19 cellular contexts compared by ENCODE assay signal in genomic region chr3:122934251-122934650, GRCh38.
DNase-seq lines count a peak whose midpoint lies in the region; ATAC-seq, FAIRE-seq and TF ChIP-seq lines count a peak whose summit lies in the region.
"Had no signal": no experiment of that assay in that cellular context is flagged by ENCODE, and none has a peak within 500 bp of the region (broad histone marks: within the 10 kb centered on the region; RNA-seq: fewer than 3 reads in every experiment).

No MANE protein-coding gene starts in this region.

- H3K9me3 ChIP-seq in breast epithelium = no peaks in the 10 kb centered on the region
- no peaks in the 10 kb centered on the region for H3K9me3 ChIP-seq in right cardiac atrium (ENCODE audit: control insufficient read depth, low read length)
- H3K9me3 ChIP-seq: BLaER1 had no signal

- intact Hi-C loops in MCF 10A (cut with micrococcal nuclease) (loop anchor here (5.0 kb wide), 1 partner anchor 42 kb away; no protein-coding TSS in a partner anchor), breast epithelium (cut with DNase I; ENCODE audit: low total_unique reads) (loop anchor here (10.0 kb wide), 1 partner anchor 1169 kb away; no protein-coding TSS in a partner anchor), right cardiac atrium (cut with DNase I) (no loop called here)

- TF ChIP-seq CTCF in MCF 10A (IDR thresholded peaks at IDR 0.05; ENCODE audit: unreplicated experiment) = no peak
- TF ChIP-seq CTCF in breast epithelium (IDR thresholded peaks at IDR 0.05) = no peak
- no peak for TF ChIP-seq CTCF in bronchial epithelial cell (IDR thresholded peaks at IDR 0.05; ENCODE audit: insufficient read depth, low read length, severe bottlenecking)
- TF ChIP-seq CTCF in foreskin keratinocyte (conservative IDR thresholded peaks at IDR 0.05) = no peak

- H3K4me3 Mint-ChIP-seq in MCF 10A (ENCODE audit: unreplicated experiment) = no peak overlapping the region
- H3K4me3 Mint-ChIP-seq: CD14-positive monocyte; CD4-positive, alpha-beta memory T cell; HFFc6 had no signal

- DNase-seq in MCF 10A (ENCODE audit: unreplicated experiment) (peak; percentile 83), breast epithelium (ENCODE audit: low spot score in 2 of 2) (no peak), bronchial epithelial cell (ENCODE audit: low read depth) (peak; percentile 96), foreskin keratinocyte (peak; percentile 86 to 93), right cardiac atrium (no peak), NCI-H345 (lab: John Stamatoyannopoulos, UW) (no peak)
- DNase-seq: 8988T; CD4-positive, alpha-beta memory T cell; DMS153; DMS79; GF-D8; GOT3; H7; HFFc6 had no signal

- POLR2A ChIA-PET in MCF 10A (lab: Yijun Ruan, JAX) = interaction anchor here (0.7 to 2.0 kb wide), 13 partner anchors 9 to 144 kb away, joined by 3 to 10 read pairs (median 4); partner anchors contain the start of gene HSPBAP1

- WGBS in right cardiac atrium = 93% methylated on average over 1 of the region's 1 CpG

- H3K4me3 ChIP-seq in breast epithelium (no peak overlapping the region), bronchial epithelial cell (ENCODE audit: low read depth, low read length) (no peak overlapping the region), right cardiac atrium (ENCODE audit: low read length) (no peak overlapping the region)
- H3K4me3 ChIP-seq: BLaER1 had no signal

- H3K36me3 ChIP-seq in breast epithelium (no peaks in the 10 kb centered on the region), bronchial epithelial cell (ENCODE audit: control insufficient read depth, insufficient read depth, low read length) (no peaks in the 10 kb centered on the region)
- H3K36me3 ChIP-seq: BLaER1 had no signal

- H3K27ac Mint-ChIP-seq in MCF 10A (ENCODE audit: low read depth, unreplicated experiment) = peak overlapping the region; percentile 27
- H3K27ac Mint-ChIP-seq: CD4-positive, alpha-beta memory T cell; HFFc6 had no signal

- FAIRE-seq in bronchial epithelial cell (lab: Jason Lieb, UNC) = no peak
- FAIRE-seq: HTR-8/SVneo had no signal

- no TSS peak for BruUV-seq in MCF 10A (replicated peaks; lab: Mats Ljungman, UMichigan)

- no peaks in the 10 kb centered on the region for H3K36me3 Mint-ChIP-seq in MCF 10A (ENCODE audit: insufficient read depth, unreplicated experiment)
- H3K36me3 Mint-ChIP-seq: CD14-positive monocyte; CD4-positive, alpha-beta memory T cell had no signal

- H3K4me1 ChIP-seq in breast epithelium = no peaks in the 10 kb centered on the region
- peaks cover 25% of the 10 kb centered on the region for H3K4me1 ChIP-seq in foreskin keratinocyte
- H3K4me1 ChIP-seq in right cardiac atrium (ENCODE audit: control insufficient read depth, insufficient read depth, low read length) = peaks cover 2% of the 10 kb centered on the region
- H3K4me1 ChIP-seq: BLaER1 had no signal

- peak; percentile 10 for ATAC-seq in foreskin keratinocyte
- no peak for ATAC-seq in GM18511 (IDR thresholded peaks at IDR 0.05; ENCODE audit: unreplicated experiment)
- no peak for ATAC-seq in right cardiac atrium
- ATAC-seq: HCT116 had no signal

- no peaks in the 10 kb centered on the region for H3K9me3 Mint-ChIP-seq in MCF 10A (ENCODE audit: unreplicated experiment)
- H3K9me3 Mint-ChIP-seq: CD14-positive monocyte; CD4-positive, alpha-beta memory T cell; HFFc6 had no signal

- no peak for TF ChIP-seq POLR2A in breast epithelium (IDR thresholded peaks at IDR 0.05)

- CTCF ChIA-PET in MCF 10A (lab: Yijun Ruan, JAX) = interaction anchor here (0.9 to 1.2 kb wide), 2 partner anchors 9 to 94 kb away, joined by 3 read pairs; no protein-coding TSS in a partner anchor

- H3K27me3 ChIP-seq in breast epithelium (no peaks in the 10 kb centered on the region), bronchial epithelial cell (ENCODE audit: control insufficient read depth, insufficient read depth, low read length) (no peaks in the 10 kb centered on the region), foreskin keratinocyte (no peaks in the 10 kb centered on the region), right cardiac atrium (ENCODE audit: control insufficient read depth, insufficient read depth) (no peaks in the 10 kb centered on the region)
- H3K27me3 ChIP-seq: BLaER1 had no signal

- H3K27ac ChIP-seq in breast epithelium (no peak overlapping the region), foreskin keratinocyte (peak overlapping the region; percentile 78), right cardiac atrium (ENCODE audit: low read length) (no peak overlapping the region)
- H3K27ac ChIP-seq: BLaER1 had no signal

- no peaks in the 10 kb centered on the region for H3K27me3 Mint-ChIP-seq in MCF 10A (ENCODE audit: insufficient read depth, unreplicated experiment)

- H3K4me1 Mint-ChIP-seq in MCF 10A (ENCODE audit: insufficient read depth, unreplicated experiment) = peaks cover 48% of the 10 kb centered on the region
- H3K4me1 Mint-ChIP-seq: CD4-positive, alpha-beta memory T cell had no signal

Comparison
In these comparisons a context has a peak if more than half of its experiments do, and no peak if none do; other contexts are left out.
1. DNase-seq: peak in MCF 10A (single experiment), bronchial epithelial cell (single experiment) and foreskin keratinocyte (2 of 2); none in breast epithelium (0 of 2), right cardiac atrium (0 of 3) and NCI-H345 (single experiment).
2. intact Hi-C loops: an anchor here in MCF 10A (5.0 kb wide) and breast epithelium (10.0 kb wide); none called in right cardiac atrium.